Comparison of ENCODE assay signal across 9 cellular contexts in genomic region chr3:108124337-108125150, GRCh38. TPM values are rescaled to one million over a fixed set of nuclear protein-coding genes. Genes with fewer than 3 reads are reported as not detected.
A peak's percentile ranks its signal among the peaks of the same experiment; 100 is the strongest.
DNase-seq lines count a peak whose midpoint lies in the region; ATAC-seq and TF ChIP-seq lines count a peak whose summit lies in the region.
"Had no signal": no experiment of that assay in that cellular context is flagged by ENCODE, and none has a peak within 500 bp of the region (broad histone marks: within the 10 kb centered on the region; RNA-seq: fewer than 3 reads in every experiment).

No MANE protein-coding gene starts in this region.

- peaks cover 25% of the 10 kb centered on the region for H3F3A ChIP-seq in SU-DHL-6 (ENCODE audit: insufficient read depth)

- H3K4me1 ChIP-seq in mammary epithelial cell (ENCODE audit: insufficient read depth, low read length) (peaks cover 7% of the 10 kb centered on the region), breast epithelium (no peaks in the 10 kb centered on the region)

- no peak for TF ChIP-seq POLR2A in breast epithelium (IDR thresholded peaks at IDR 0.05)

- peak; percentile 80 for ATAC-seq in HG03280 (IDR thresholded peaks at IDR 0.05; ENCODE audit: unreplicated experiment)

- no peak overlapping the region for H3K4me3 Mint-ChIP-seq in progenitor cell of endocrine pancreas (ENCODE audit: low read depth)

- CTCF ChIA-PET in mammary epithelial cell (lab: Charles Lee; ENCODE audit: low non-redundant PET), result no interaction called here

- H3K9me2 ChIP-seq in SU-DHL-6 (replicated peaks; ENCODE audit: insufficient read depth, low read length), result no peaks in the 10 kb centered on the region

- no peak overlapping the region for H3K9ac ChIP-seq in mammary epithelial cell (ENCODE audit: insufficient read depth, low read length)
- peak overlapping the region; percentile 81 for H3K9ac ChIP-seq in SU-DHL-6 (ENCODE audit: low read length)

- H3K27me3 ChIP-seq in mammary epithelial cell (ENCODE audit: insufficient read depth, low read length), result no peaks in the 10 kb centered on the region
- no peaks in the 10 kb centered on the region for H3K27me3 ChIP-seq in breast epithelium
- no peaks in the 10 kb centered on the region for H3K27me3 ChIP-seq in SU-DHL-6 (ENCODE audit: low read length)
- H3K27me3 ChIP-seq: cardiac muscle cell had no signal

- TF ChIP-seq CTCF in mammary epithelial cell (conservative IDR thresholded peaks at IDR 0.05 in 1 of 2, IDR thresholded peaks at IDR 0.05 in 1 of 2; ENCODE audit: extremely low read depth in 1 of 2, insufficient read depth in 1 of 2, low read depth in 1 of 2, low read length in 2 of 2) (no peak), breast epithelium (IDR thresholded peaks at IDR 0.05) (no peak), SU-DHL-6 (IDR thresholded peaks at IDR 0.05; ENCODE audit: insufficient read depth, low read length, poor library complexity, severe bottlenecking) (no peak), progenitor cell of endocrine pancreas (IDR thresholded peaks at IDR 0.05; ENCODE audit: unreplicated experiment) (no peak)

- H3K9me3 ChIP-seq in mammary epithelial cell (replicated peaks; ENCODE audit: insufficient read depth, low read length), result no peaks in the 10 kb centered on the region
- H3K9me3 ChIP-seq in breast epithelium, result no peaks in the 10 kb centered on the region
- H3K9me3 ChIP-seq in SU-DHL-6 (ENCODE audit: insufficient read depth, low read length), result no peaks in the 10 kb centered on the region

- H3K27ac ChIP-seq in mammary epithelial cell (ENCODE audit: insufficient read depth, low read depth, low read length), result no peak overlapping the region
- peak overlapping the region in 1 of 2 donors; percentile 36 for H3K27ac ChIP-seq in breast epithelium
- peak overlapping the region; percentile 94 for H3K27ac ChIP-seq in SU-DHL-6 (ENCODE audit: low read depth, low read length)
- H3K27ac ChIP-seq: cardiac muscle cell had no signal

- WGBS in mammary epithelial cell (ENCODE audit: low coverage, missing lambda C conversion rate), result 94% methylated on average over 9 of the region's 10 CpGs

- H3K27ac Mint-ChIP-seq in progenitor cell of endocrine pancreas, result peak overlapping the region; percentile 11

- in situ Hi-C loops in mammary epithelial cell (cut with MboI; ENCODE audit: low sequenced_read_pairs in 2 of 2), result no loop called here

- DNase-seq in mammary epithelial cell (no peak), breast epithelium (ENCODE audit: low spot score in 2 of 2) (no peak), progenitor cell of endocrine pancreas (ENCODE audit: low spot score, unreplicated experiment) (no peak), NCI-H446 treated with DMSO at 0.1 percent for 48 hours (lab: John Stamatoyannopoulos, UW) (no peak), NCI-H226 (no peak)
- DNase-seq in activated naive CD8-positive, alpha-beta T cell treated with anti-CD3 and anti-CD28 coated beads, Interleukin-2, amount 50 U/mL, for 16 hours (ENCODE audit: low read depth, low spot score), result peak; percentile 38

- dilution Hi-C loops in mammary epithelial cell (cut with HindIII; ENCODE audit: low sequenced_read_pairs), result no loop called here

- H3K36me3 Mint-ChIP-seq in progenitor cell of endocrine pancreas (ENCODE audit: insufficient read depth), result no peaks in the 10 kb centered on the region

- no TSS peak for BruUV-seq in mammary epithelial cell (replicated peaks; lab: Mats Ljungman, UMichigan)

- no peak overlapping the region for H3K4me2 ChIP-seq in mammary epithelial cell (ENCODE audit: insufficient read depth, low read depth, low read length)
- H3K4me2 ChIP-seq in SU-DHL-6 (ENCODE audit: low read depth, low read length, poor library complexity, severe bottlenecking), result peak overlapping the region; percentile 99

- H3K79me2 ChIP-seq in mammary epithelial cell (ENCODE audit: insufficient read depth, low read length), result no peaks in the 10 kb centered on the region
- peaks cover 17% of the 10 kb centered on the region; the same call in 1 of the 2 replicates for H3K79me2 ChIP-seq in SU-DHL-6 (ENCODE audit: insufficient read depth, low read length)

- H3K36me3 ChIP-seq in mammary epithelial cell (ENCODE audit: insufficient read depth, low read length) (no peaks in the 10 kb centered on the region), breast epithelium (no peaks in the 10 kb centered on the region), SU-DHL-6 (ENCODE audit: low read length) (peaks cover 3% of the 10 kb centered on the region; the same call in 1 of the 2 replicates)
- H3K36me3 ChIP-seq: cardiac muscle cell had no signal

- H3K4me3 ChIP-seq in mammary epithelial cell (replicated peaks in 1 of 3; ENCODE audit: insufficient read depth in 1 of 3, low read depth in 2 of 3, low read length in 3 of 3) (no peak overlapping the region), breast epithelium (no peak overlapping the region), SU-DHL-6 (ENCODE audit: insufficient read depth, low read length, poor library complexity, severe bottlenecking) (peak overlapping the region; percentile 56)
- H3K4me3 ChIP-seq: cardiac muscle cell had no signal

- peaks cover 24% of the 10 kb centered on the region for H3K4me1 Mint-ChIP-seq in progenitor cell of endocrine pancreas (ENCODE audit: low read depth)

- peaks cover 3% of the 10 kb centered on the region for H3K27me3 Mint-ChIP-seq in progenitor cell of endocrine pancreas

- intact Hi-C loops in mammary epithelial cell (cut with micrococcal nuclease) (no loop called here), breast epithelium (cut with DNase I; ENCODE audit: low total_unique reads) (no loop called here)

- H4K20me1 ChIP-seq in mammary epithelial cell (ENCODE audit: insufficient read depth, low read length), result no peaks in the 10 kb centered on the region
- H4K20me1 ChIP-seq in SU-DHL-6 (ENCODE audit: low read depth, low read length), result no peaks in the 10 kb centered on the region

- H2AFZ ChIP-seq in mammary epithelial cell (ENCODE audit: low read depth, low read length) (peak overlapping the region; percentile 14), SU-DHL-6 (ENCODE audit: low read depth, low read length, severe bottlenecking) (peak overlapping the region; percentile 30)

- no peaks in the 10 kb centered on the region for H3K9me3 Mint-ChIP-seq in progenitor cell of endocrine pancreas (ENCODE audit: low read depth)

RNA-seq across cellular contexts. Expression of gene CD47, which starts 33.7 kb away (rescaled TPM):
- 10 to 100 TPM; 65.0 to 68.5 TPM for total RNA-seq in mammary epithelial cell
- 34.4 TPM for polyA plus RNA-seq in mammary epithelial cell
- 34.3 TPM for polyA minus RNA-seq in mammary epithelial cell
- 100 to 1,000 TPM in 1 of 3 donors, 10 to 100 TPM in 2; 52.8 to 126 (median 85.5) TPM for total RNA-seq in breast epithelium
- total RNA-seq in progenitor cell of endocrine pancreas, result 55.1 and 65.3 TPM in 2 replicates
